ENCODE assay signal across 2 cellular contexts in the genomic region with DNA sequence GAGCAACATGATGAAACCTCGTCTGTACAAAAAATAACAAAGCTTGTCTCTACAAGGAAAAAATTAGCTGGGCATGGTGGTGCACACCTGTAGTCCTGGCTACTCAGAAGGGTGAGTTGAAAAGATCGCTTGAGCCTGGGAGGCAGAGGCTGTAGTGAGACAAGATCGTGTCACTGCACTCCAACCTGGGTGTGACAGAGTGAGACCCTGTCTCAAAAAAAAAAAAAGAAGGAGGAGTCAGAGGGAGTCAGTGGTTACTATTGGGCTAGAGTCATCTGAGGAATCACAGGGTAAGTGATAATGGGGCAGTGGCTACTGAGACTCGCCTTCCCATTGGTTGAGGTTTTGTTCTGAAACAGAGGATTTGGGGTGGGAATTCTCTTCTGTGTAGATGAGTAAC.
TF ChIP-seq lines count a peak whose summit lies in the region.

No MANE protein-coding gene starts in this region.

TF ChIP-seq in HepG2, 621 proteins besides CTCF, POLR2A, EP300 and RAD21 (continues in another document):
- no peak for TF ChIP-seq ZNF678 (CRISPR knock-in tag; IDR thresholded peaks at IDR 0.05)
- TF ChIP-seq ZNF33B (CRISPR knock-in tag; IDR thresholded peaks at IDR 0.05) = no peak
- no peak for TF ChIP-seq SETDB1 (CRISPR knock-in tag; IDR thresholded peaks at IDR 0.05; ENCODE audit: borderline replicate concordance)
- TF ChIP-seq ZFX (CRISPR knock-in tag; IDR thresholded peaks at IDR 0.05; ENCODE audit: low read depth) = peak; percentile 25; the same call in 1 of the 2 replicates
- no peak for TF ChIP-seq TRIM24 (CRISPR knock-in tag; IDR thresholded peaks at IDR 0.05)
- no peak for TF ChIP-seq KDM1A (CRISPR knock-in tag; IDR thresholded peaks at IDR 0.05)
- TF ChIP-seq NPAS2 (CRISPR knock-in tag; IDR thresholded peaks at IDR 0.05; ENCODE audit: borderline replicate concordance) = no peak
- TF ChIP-seq SAP130 (CRISPR knock-in tag; IDR thresholded peaks at IDR 0.05; ENCODE audit: low read depth) = peak; percentile 69
- TF ChIP-seq XBP1 (CRISPR knock-in tag; IDR thresholded peaks at IDR 0.05) = no peak
- peak; percentile 62 for TF ChIP-seq NFYC (CRISPR knock-in tag; IDR thresholded peaks at IDR 0.05)
- TF ChIP-seq ZNF605 (CRISPR knock-in tag; IDR thresholded peaks at IDR 0.05) = 0 out of 2 replicates have a peak, but pooled peaks have one; percentile 59
- TF ChIP-seq, protein P1, sequence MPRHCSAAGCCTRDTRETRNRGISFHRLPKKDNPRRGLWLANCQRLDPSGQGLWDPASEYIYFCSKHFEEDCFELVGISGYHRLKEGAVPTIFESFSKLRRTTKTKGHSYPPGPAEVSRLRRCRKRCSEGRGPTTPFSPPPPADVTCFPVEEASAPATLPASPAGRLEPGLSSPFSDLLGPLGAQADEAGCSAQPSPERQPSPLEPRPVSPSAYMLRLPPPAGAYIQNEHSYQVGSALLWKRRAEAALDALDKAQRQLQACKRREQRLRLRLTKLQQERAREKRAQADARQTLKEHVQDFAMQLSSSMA (CRISPR knock-in tag; IDR thresholded peaks at IDR 0.05) = no peak
- TF ChIP-seq, protein P2, sequence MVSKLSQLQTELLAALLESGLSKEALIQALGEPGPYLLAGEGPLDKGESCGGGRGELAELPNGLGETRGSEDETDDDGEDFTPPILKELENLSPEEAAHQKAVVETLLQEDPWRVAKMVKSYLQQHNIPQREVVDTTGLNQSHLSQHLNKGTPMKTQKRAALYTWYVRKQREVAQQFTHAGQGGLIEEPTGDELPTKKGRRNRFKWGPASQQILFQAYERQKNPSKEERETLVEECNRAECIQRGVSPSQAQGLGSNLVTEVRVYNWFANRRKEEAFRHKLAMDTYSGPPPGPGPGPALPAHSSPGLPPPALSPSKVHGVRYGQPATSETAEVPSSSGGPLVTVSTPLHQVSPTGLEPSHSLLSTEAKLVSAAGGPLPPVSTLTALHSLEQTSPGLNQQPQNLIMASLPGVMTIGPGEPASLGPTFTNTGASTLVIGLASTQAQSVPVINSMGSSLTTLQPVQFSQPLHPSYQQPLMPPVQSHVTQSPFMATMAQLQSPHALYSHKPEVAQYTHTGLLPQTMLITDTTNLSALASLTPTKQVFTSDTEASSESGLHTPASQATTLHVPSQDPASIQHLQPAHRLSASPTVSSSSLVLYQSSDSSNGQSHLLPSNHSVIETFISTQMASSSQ (IDR thresholded peaks at IDR 0.05; ENCODE audit: low read depth) = no peak
- TF ChIP-seq, protein P2 (CRISPR knock-in tag; IDR thresholded peaks at IDR 0.05; ENCODE audit: borderline replicate concordance) = 0 out of 2 replicates have a peak, but pooled peaks have one; percentile 30
- no peak for TF ChIP-seq NR2F2 (IDR thresholded peaks at IDR 0.05; ENCODE audit: borderline replicate concordance, low read depth)
- TF ChIP-seq ZNF10 (CRISPR knock-in tag; IDR thresholded peaks at IDR 0.05; ENCODE audit: borderline replicate concordance, low read depth) = no peak
- 0 out of 2 replicates have a peak, but pooled peaks have one; percentile 17 for TF ChIP-seq FOXA3 (CRISPR knock-in tag; IDR thresholded peaks at IDR 0.05)
- no peak for TF ChIP-seq NFE2L1 (CRISPR knock-in tag; IDR thresholded peaks at IDR 0.05; ENCODE audit: borderline replicate concordance)
- TF ChIP-seq CREM (IDR thresholded peaks at IDR 0.05) = peak; percentile 26; the same call in 1 of the 2 replicates
- TF ChIP-seq CREM (CRISPR knock-in tag; IDR thresholded peaks at IDR 0.05) = no peak

TF ChIP-seq in H1, 55 proteins besides CTCF, POLR2A, EP300 and RAD21:
- TF ChIP-seq, protein P3, sequence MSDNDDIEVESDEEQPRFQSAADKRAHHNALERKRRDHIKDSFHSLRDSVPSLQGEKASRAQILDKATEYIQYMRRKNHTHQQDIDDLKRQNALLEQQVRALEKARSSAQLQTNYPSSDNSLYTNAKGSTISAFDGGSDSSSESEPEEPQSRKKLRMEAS (IDR thresholded peaks at IDR 0.05) = no peak
- TF ChIP-seq, protein P4, sequence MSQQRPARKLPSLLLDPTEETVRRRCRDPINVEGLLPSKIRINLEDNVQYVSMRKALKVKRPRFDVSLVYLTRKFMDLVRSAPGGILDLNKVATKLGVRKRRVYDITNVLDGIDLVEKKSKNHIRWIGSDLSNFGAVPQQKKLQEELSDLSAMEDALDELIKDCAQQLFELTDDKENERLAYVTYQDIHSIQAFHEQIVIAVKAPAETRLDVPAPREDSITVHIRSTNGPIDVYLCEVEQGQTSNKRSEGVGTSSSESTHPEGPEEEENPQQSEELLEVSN (IDR thresholded peaks at IDR 0.05) = no peak
- TF ChIP-seq ZNF274 (IDR thresholded peaks at IDR 0.05; ENCODE audit: borderline replicate concordance, extremely low read depth, low read length) (no peak), RXRA (IDR thresholded peaks at IDR 0.05; ENCODE audit: insufficient read depth, low read depth, low read length) (no peak), TAF7 (optimal IDR thresholded peaks at IDR 0.05; ENCODE audit: borderline replicate concordance, low read depth, low read length) (no peak), RNF2 (IDR thresholded peaks at IDR 0.05; ENCODE audit: borderline replicate concordance, low read depth, low read length, missing control alignments, poor library complexity, severe bottlenecking) (no peak), SUZ12 (IDR thresholded peaks at IDR 0.05; ENCODE audit: low read length) (no peak), KDM1A (IDR thresholded peaks at IDR 0.05; ENCODE audit: borderline replicate concordance, low read length) (no peak), SP2 (IDR thresholded peaks at IDR 0.05; ENCODE audit: low read length) (no peak), NANOG (IDR thresholded peaks at IDR 0.05; ENCODE audit: insufficient read depth, low read depth, low read length, poor library complexity, severe bottlenecking) (no peak), CHD1 (IDR thresholded peaks at IDR 0.05; ENCODE audit: low read depth, low read length) (no peak), CBX8 (IDR thresholded peaks at IDR 0.05; ENCODE audit: borderline replicate concordance, low read depth, low read length) (no peak), CREB1 (IDR thresholded peaks at IDR 0.05) (no peak), POLR2AphosphoS5 (IDR thresholded peaks at IDR 0.05; ENCODE audit: low read depth, low read length) (no peak)
- TF ChIP-seq, protein P5, sequence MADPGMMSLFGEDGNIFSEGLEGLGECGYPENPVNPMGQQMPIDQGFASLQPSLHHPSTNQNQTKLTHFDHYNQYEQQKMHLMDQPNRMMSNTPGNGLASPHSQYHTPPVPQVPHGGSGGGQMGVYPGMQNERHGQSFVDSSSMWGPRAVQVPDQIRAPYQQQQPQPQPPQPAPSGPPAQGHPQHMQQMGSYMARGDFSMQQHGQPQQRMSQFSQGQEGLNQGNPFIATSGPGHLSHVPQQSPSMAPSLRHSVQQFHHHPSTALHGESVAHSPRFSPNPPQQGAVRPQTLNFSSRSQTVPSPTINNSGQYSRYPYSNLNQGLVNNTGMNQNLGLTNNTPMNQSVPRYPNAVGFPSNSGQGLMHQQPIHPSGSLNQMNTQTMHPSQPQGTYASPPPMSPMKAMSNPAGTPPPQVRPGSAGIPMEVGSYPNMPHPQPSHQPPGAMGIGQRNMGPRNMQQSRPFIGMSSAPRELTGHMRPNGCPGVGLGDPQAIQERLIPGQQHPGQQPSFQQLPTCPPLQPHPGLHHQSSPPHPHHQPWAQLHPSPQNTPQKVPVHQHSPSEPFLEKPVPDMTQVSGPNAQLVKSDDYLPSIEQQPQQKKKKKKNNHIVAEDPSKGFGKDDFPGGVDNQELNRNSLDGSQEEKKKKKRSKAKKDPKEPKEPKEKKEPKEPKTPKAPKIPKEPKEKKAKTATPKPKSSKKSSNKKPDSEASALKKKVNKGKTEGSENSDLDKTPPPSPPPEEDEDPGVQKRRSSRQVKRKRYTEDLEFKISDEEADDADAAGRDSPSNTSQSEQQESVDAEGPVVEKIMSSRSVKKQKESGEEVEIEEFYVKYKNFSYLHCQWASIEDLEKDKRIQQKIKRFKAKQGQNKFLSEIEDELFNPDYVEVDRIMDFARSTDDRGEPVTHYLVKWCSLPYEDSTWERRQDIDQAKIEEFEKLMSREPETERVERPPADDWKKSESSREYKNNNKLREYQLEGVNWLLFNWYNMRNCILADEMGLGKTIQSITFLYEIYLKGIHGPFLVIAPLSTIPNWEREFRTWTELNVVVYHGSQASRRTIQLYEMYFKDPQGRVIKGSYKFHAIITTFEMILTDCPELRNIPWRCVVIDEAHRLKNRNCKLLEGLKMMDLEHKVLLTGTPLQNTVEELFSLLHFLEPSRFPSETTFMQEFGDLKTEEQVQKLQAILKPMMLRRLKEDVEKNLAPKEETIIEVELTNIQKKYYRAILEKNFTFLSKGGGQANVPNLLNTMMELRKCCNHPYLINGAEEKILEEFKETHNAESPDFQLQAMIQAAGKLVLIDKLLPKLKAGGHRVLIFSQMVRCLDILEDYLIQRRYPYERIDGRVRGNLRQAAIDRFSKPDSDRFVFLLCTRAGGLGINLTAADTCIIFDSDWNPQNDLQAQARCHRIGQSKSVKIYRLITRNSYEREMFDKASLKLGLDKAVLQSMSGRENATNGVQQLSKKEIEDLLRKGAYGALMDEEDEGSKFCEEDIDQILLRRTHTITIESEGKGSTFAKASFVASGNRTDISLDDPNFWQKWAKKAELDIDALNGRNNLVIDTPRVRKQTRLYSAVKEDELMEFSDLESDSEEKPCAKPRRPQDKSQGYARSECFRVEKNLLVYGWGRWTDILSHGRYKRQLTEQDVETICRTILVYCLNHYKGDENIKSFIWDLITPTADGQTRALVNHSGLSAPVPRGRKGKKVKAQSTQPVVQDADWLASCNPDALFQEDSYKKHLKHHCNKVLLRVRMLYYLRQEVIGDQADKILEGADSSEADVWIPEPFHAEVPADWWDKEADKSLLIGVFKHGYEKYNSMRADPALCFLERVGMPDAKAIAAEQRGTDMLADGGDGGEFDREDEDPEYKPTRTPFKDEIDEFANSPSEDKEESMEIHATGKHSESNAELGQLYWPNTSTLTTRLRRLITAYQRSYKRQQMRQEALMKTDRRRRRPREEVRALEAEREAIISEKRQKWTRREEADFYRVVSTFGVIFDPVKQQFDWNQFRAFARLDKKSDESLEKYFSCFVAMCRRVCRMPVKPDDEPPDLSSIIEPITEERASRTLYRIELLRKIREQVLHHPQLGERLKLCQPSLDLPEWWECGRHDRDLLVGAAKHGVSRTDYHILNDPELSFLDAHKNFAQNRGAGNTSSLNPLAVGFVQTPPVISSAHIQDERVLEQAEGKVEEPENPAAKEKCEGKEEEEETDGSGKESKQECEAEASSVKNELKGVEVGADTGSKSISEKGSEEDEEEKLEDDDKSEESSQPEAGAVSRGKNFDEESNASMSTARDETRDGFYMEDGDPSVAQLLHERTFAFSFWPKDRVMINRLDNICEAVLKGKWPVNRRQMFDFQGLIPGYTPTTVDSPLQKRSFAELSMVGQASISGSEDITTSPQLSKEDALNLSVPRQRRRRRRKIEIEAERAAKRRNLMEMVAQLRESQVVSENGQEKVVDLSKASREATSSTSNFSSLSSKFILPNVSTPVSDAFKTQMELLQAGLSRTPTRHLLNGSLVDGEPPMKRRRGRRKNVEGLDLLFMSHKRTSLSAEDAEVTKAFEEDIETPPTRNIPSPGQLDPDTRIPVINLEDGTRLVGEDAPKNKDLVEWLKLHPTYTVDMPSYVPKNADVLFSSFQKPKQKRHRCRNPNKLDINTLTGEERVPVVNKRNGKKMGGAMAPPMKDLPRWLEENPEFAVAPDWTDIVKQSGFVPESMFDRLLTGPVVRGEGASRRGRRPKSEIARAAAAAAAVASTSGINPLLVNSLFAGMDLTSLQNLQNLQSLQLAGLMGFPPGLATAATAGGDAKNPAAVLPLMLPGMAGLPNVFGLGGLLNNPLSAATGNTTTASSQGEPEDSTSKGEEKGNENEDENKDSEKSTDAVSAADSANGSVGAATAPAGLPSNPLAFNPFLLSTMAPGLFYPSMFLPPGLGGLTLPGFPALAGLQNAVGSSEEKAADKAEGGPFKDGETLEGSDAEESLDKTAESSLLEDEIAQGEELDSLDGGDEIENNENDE (IDR thresholded peaks at IDR 0.05; ENCODE audit: insufficient replicate concordance, low read length) = no peak
